11 cellular contexts compared by ENCODE assay signal in the genomic region with DNA sequence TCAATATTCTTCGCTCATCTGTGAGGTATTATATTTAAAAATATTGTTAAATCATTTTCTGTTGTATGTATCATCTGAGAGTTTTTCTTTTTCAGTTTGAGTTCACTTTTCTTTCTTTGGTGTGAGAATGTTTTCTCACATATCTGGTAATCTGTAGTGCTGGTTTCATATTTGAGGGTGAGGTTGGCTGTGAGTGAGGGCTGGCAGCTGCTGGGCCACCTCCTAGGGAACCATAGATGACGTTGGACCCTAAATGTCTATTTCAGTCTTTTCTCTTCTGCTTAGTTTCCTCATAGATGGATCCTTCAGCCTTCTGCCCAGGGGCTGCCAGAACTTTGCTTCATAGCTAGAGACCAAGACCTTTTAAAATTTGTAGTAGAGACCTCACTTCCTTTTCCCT. TPM values are rescaled to one million over a fixed set of nuclear protein-coding genes. Genes with fewer than 3 reads are reported as not detected.
DNase-seq lines count a peak whose midpoint lies in the region; ATAC-seq and TF ChIP-seq lines count a peak whose summit lies in the region.
"Had no signal": no experiment of that assay in that cellular context is flagged by ENCODE, and none has a peak within 500 bp of the region (broad histone marks: within the 10 kb centered on the region; RNA-seq: fewer than 3 reads in every experiment).

No MANE protein-coding gene starts in this region.

- TF ChIP-seq CTCF in GM12864 (IDR thresholded peaks at IDR 0.05; ENCODE audit: low read depth, low read length, missing control alignments) (no peak), activated B cell treated with CpG ODN at 0.5 μM for 24 hours (IDR thresholded peaks at IDR 0.05) (no peak), psoas muscle (IDR thresholded peaks at IDR 0.05) (no peak), upper lobe of left lung (IDR thresholded peaks at IDR 0.05) (no peak)

- TF ChIP-seq POLR2A in upper lobe of left lung (IDR thresholded peaks at IDR 0.05): no peak

- H3K27ac Mint-ChIP-seq in activated B cell treated with CpG ODN at 0.5 μM for 24 hours: no peak overlapping the region
- peak overlapping the region in 4 of 10 donors; percentile 7 to 74 (median 24) for H3K27ac Mint-ChIP-seq in naive thymus-derived CD8-positive, alpha-beta T cell

- H3K9me3 ChIP-seq in psoas muscle (no peaks in the 10 kb centered on the region), upper lobe of left lung (no peaks in the 10 kb centered on the region)

- 78 to 89% (median 83%) methylated on average over 2 of the region's 2 CpGs for WGBS in psoas muscle, 3 donors
- WGBS in upper lobe of left lung, 2 donors: 78 to 80% methylated on average over 2 of the region's 2 CpGs

- H3K27me3 ChIP-seq in psoas muscle (ENCODE audit: insufficient read depth in 3 of 3, low read length in 2 of 3) (no peaks in the 10 kb centered on the region), upper lobe of left lung (no peaks in the 10 kb centered on the region)
- H3K27me3 ChIP-seq: cardiac muscle cell had no signal

- DNase-seq in GM12864 (ENCODE audit: low read depth) (peak; percentile 69), activated B cell treated with CpG ODN at 0.5 μM for 24 hours (no peak), GF-D8 (lab: John Stamatoyannopoulos, UW) (no peak), psoas muscle (no peak), upper lobe of left lung (no peak)
- DNase-seq in naive thymus-derived CD8-positive, alpha-beta T cell: no peak
- DNase-seq: glutamatergic neuron had no signal

- H3K9me3 Mint-ChIP-seq in activated B cell treated with CpG ODN at 0.5 μM for 24 hours: no peaks in the 10 kb centered on the region
- H3K9me3 Mint-ChIP-seq in naive thymus-derived CD8-positive, alpha-beta T cell: no peaks in the 10 kb centered on the region

- POLR2A ChIA-PET in activated B cell treated with CpG ODN at 0.5 μM for 24 hours (lab: Charles Lee): interaction anchor here (0.9 to 1.1 kb wide), 3 partner anchors 14 to 37 kb away, joined by 3 to 5 read pairs (median 3); no protein-coding TSS in a partner anchor
- POLR2A ChIA-PET in naive thymus-derived CD8-positive, alpha-beta T cell (lab: Charles Lee): no interaction called here

- H3K4me3 ChIP-seq in GM12864 (ENCODE audit: low read depth, low read length) (no peak overlapping the region), psoas muscle (no peak overlapping the region), upper lobe of left lung (no peak overlapping the region)
- H3K4me3 ChIP-seq: cardiac muscle cell had no signal

- no peaks in the 10 kb centered on the region for H3K27me3 Mint-ChIP-seq in activated B cell treated with CpG ODN at 0.5 μM for 24 hours
- H3K27me3 Mint-ChIP-seq in naive thymus-derived CD8-positive, alpha-beta T cell: no peaks in the 10 kb centered on the region

- peak overlapping the region; percentile 61 for H3K4me3 Mint-ChIP-seq in activated B cell treated with CpG ODN at 0.5 μM for 24 hours
- H3K4me3 Mint-ChIP-seq in naive thymus-derived CD8-positive, alpha-beta T cell: peak overlapping the region in 4 of 10 donors; percentile 9 to 40 (median 26)

- CTCF ChIA-PET in activated B cell treated with CpG ODN at 0.5 μM for 24 hours (lab: Charles Lee): interaction anchor here (1.5 kb wide), 1 partner anchor 168 kb away, joined by 3 read pairs; no protein-coding TSS in a partner anchor

- ATAC-seq in GM19372 (IDR thresholded peaks at IDR 0.05; ENCODE audit: low read depth, unreplicated experiment): peak; percentile 32
- ATAC-seq in HG03045 (IDR thresholded peaks at IDR 0.05; ENCODE audit: unreplicated experiment): peak; percentile 43
- peak; percentile 30 for ATAC-seq in activated B cell treated with CpG ODN at 0.5 μM for 24 hours (ENCODE audit: low read depth)
- ATAC-seq in naive thymus-derived CD8-positive, alpha-beta T cell: no peak
- no peak for ATAC-seq in psoas muscle
- ATAC-seq in upper lobe of left lung (ENCODE audit: low FRiP score in 2 of 2): no peak

- peaks cover 28% of the 10 kb centered on the region for H3K4me1 Mint-ChIP-seq in activated B cell treated with CpG ODN at 0.5 μM for 24 hours
- H3K4me1 Mint-ChIP-seq in naive thymus-derived CD8-positive, alpha-beta T cell: peaks cover 29 to 36% (median 34%) of the 10 kb centered on the region in 4 donors

- no peak for TF ChIP-seq EP300 in upper lobe of left lung (IDR thresholded peaks at IDR 0.05)

- H3K27ac ChIP-seq in psoas muscle (no peak overlapping the region), upper lobe of left lung (no peak overlapping the region)
- H3K27ac ChIP-seq: cardiac muscle cell, VCaP had no signal

- H3K36me3 ChIP-seq in psoas muscle (ENCODE audit: insufficient read depth in 1 of 2, low read depth in 1 of 2) (no peaks in the 10 kb centered on the region), upper lobe of left lung (no peaks in the 10 kb centered on the region)
- H3K36me3 ChIP-seq: cardiac muscle cell had no signal

- intact Hi-C loops in activated B cell treated with CpG ODN at 0.5 μM for 24 hours (cut with micrococcal nuclease) (loop anchor here (1.0 kb wide), 1 partner anchor 8 kb away; no protein-coding TSS in a partner anchor), psoas muscle (cut with DNase I) (no loop called here)

- H3K36me3 Mint-ChIP-seq in activated B cell treated with CpG ODN at 0.5 μM for 24 hours (ENCODE audit: low read depth): peaks cover 8% of the 10 kb centered on the region
- H3K36me3 Mint-ChIP-seq in naive thymus-derived CD8-positive, alpha-beta T cell: no peaks in the 10 kb centered on the region

- H3K4me1 ChIP-seq in psoas muscle (no peaks in the 10 kb centered on the region), upper lobe of left lung (peaks cover 3 to 13% (median 7%) of the 10 kb centered on the region in 4 donors)

RNA-seq across cellular contexts. Expression of gene MGAT5, which starts 33.5 kb away (rescaled TPM):
- total RNA-seq in activated B cell treated with CpG ODN at 0.5 μM for 24 hours: 66.7 and 69.0 TPM in 2 replicates
- 10 to 100 TPM; 54.6 to 61.1 TPM for total RNA-seq in naive thymus-derived CD8-positive, alpha-beta T cell
- 1 to 10 TPM; 3.6 to 5.8 (median 5.6) TPM for polyA plus RNA-seq in naive thymus-derived CD8-positive, alpha-beta T cell
- total RNA-seq in psoas muscle: 1 to 10 TPM; 2.1 to 7.0 (median 5.2) TPM
- polyA plus RNA-seq in psoas muscle: 1 to 10 TPM; 1.1 to 1.6 (median 1.1) TPM
- 10 to 100 TPM; 25.3 to 65.5 (median 41.3) TPM for total RNA-seq in upper lobe of left lung

Comparison
In these comparisons a context has a peak if more than half of its experiments do, and no peak if none do; other contexts are left out.
1. ATAC-seq: peak in GM19372 (single experiment), HG03045 (single experiment) and activated B cell treated with CpG ODN at 0.5 μM for 24 hours (single experiment); none in naive thymus-derived CD8-positive, alpha-beta T cell (0 of 2), psoas muscle (0 of 4) and upper lobe of left lung (0 of 2).